In the genomic region with DNA sequence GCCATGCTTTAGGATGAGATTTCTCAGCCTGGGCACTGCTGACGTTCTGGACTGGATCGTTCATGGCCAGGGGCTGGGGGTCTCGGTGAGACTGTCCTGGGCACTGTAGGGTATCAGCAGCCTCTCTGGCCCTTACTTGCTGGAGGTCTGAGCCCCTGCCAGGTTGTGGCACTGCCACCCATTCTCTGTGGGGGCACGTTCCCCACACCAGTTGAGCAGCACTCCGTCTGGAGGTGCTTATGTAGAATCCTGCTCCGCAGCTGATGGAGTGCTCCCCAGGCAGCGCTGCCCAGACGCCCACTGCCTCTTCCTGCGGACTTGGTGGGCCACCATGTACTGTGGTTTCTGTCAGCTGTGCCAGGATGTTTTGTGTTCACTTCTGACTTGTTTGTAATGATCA, we compare ENCODE assay signal across 22 cellular contexts. TPM values are rescaled to one million over a fixed set of nuclear protein-coding genes. Genes with fewer than 3 reads are reported as not detected.
A peak's percentile ranks its signal among the peaks of the same experiment; 100 is the strongest.
DNase-seq lines count a peak whose midpoint lies in the region; ATAC-seq and TF ChIP-seq lines count a peak whose summit lies in the region.
"Had no signal": no experiment of that assay in that cellular context is flagged by ENCODE, and none has a peak within 500 bp of the region (broad histone marks: within the 10 kb centered on the region; RNA-seq: fewer than 3 reads in every experiment).

No MANE protein-coding gene starts in this region.

- H3K36me3 ChIP-seq in left ventricle myocardium inferior (peaks cover 75% of the 10 kb centered on the region), lung (ENCODE audit: control insufficient read depth in 2 of 2, insufficient read depth in 2 of 2, low read length in 2 of 2) (peaks cover 14 to 37% of the 10 kb centered on the region in 2 donors)
- peaks cover 4 to 86% (median 14%) of the 10 kb centered on the region in 3 experiments for H3K36me3 ChIP-seq in naive thymus-derived CD4-positive, alpha-beta T cell (ENCODE audit: control insufficient read depth in 2 of 3, insufficient read depth in 3 of 3, low read length in 3 of 3)

- peaks cover 39% of the 10 kb centered on the region for H3K36me3 Mint-ChIP-seq in chondrocyte (ENCODE audit: low read depth)
- peaks cover 13 to 79% (median 40%) of the 10 kb centered on the region in 5 donors for H3K36me3 Mint-ChIP-seq in naive thymus-derived CD4-positive, alpha-beta T cell

- TF ChIP-seq CTCF in left ventricle myocardium inferior (IDR thresholded peaks at IDR 0.05; ENCODE audit: borderline replicate concordance): no peak
- no peak for TF ChIP-seq CTCF in chondrocyte (IDR thresholded peaks at IDR 0.05)
- no peak for TF ChIP-seq CTCF in lung (IDR thresholded peaks at IDR 0.05; ENCODE audit: control extremely low read depth, extremely low read depth)

- H3K27me3 Mint-ChIP-seq in chondrocyte (ENCODE audit: low read depth): no peaks in the 10 kb centered on the region
- no peaks in the 10 kb centered on the region for H3K27me3 Mint-ChIP-seq in naive thymus-derived CD4-positive, alpha-beta T cell
- H3K27me3 Mint-ChIP-seq: CD4-positive, alpha-beta memory T cell had no signal

- no peaks in the 10 kb centered on the region for H3K9me3 Mint-ChIP-seq in chondrocyte (ENCODE audit: low read depth)
- no peaks in the 10 kb centered on the region for H3K9me3 Mint-ChIP-seq in naive thymus-derived CD4-positive, alpha-beta T cell
- H3K9me3 Mint-ChIP-seq: CD4-positive, alpha-beta memory T cell had no signal

- POLR2A ChIA-PET in naive thymus-derived CD4-positive, alpha-beta T cell (lab: Charles Lee): no interaction called here

- H3K4me3 Mint-ChIP-seq in chondrocyte (ENCODE audit: unreplicated experiment): no peak overlapping the region
- H3K4me3 Mint-ChIP-seq in naive thymus-derived CD4-positive, alpha-beta T cell: no peak overlapping the region
- H3K4me3 Mint-ChIP-seq: CD4-positive, alpha-beta memory T cell had no signal

- H3K4me1 Mint-ChIP-seq in chondrocyte (ENCODE audit: low read depth): peaks cover 49% of the 10 kb centered on the region
- H3K4me1 Mint-ChIP-seq in naive thymus-derived CD4-positive, alpha-beta T cell: peaks cover 0 to 22% (median 0%) of the 10 kb centered on the region in 7 donors

- WGBS in lung, 2 donors: 92 to 95% methylated on average over 9 of the region's 9 CpGs

- peak overlapping the region; percentile 85 for H3K27ac ChIP-seq in left ventricle myocardium inferior (replicated peaks)
- peak overlapping the region in 1 of 2 donors; percentile 55 for H3K27ac ChIP-seq in lung (ENCODE audit: low read depth in 1 of 2, low read length in 1 of 2)
- no peak overlapping the region for H3K27ac ChIP-seq in naive thymus-derived CD4-positive, alpha-beta T cell (ENCODE audit: low read depth, low read length)
- H3K27ac ChIP-seq: BLaER1 had no signal

- DNase-seq in left ventricle myocardium inferior (no peak), left ventricle myocardium superior (no peak), chondrocyte (ENCODE audit: low spot score) (no peak), lung (ENCODE audit: low spot score) (peak; percentile 24)
- no peak for DNase-seq in effector CD4-positive, alpha-beta T cell
- DNase-seq in naive thymus-derived CD4-positive, alpha-beta T cell: no peak
- DNase-seq: CD4-positive, alpha-beta memory T cell; DMS153; GF-D8; Kasumi-1; MG63; NCI-H1048; NCI-H146; NCI-H2029 treated with DMSO at 0.1 percent for 48 hours; NCI-H2171; NCI-H526; PC-3; RPMI8226 had no signal

- intact Hi-C loops in left ventricle myocardium inferior (cut with micrococcal nuclease): no loop called here
- intact Hi-C loops in left ventricle myocardium superior (cut with micrococcal nuclease): no loop called here
- intact Hi-C loops in naive thymus-derived CD4-positive, alpha-beta T cell (cut with micrococcal nuclease): loop anchor here in 1 of 2 donors (10.0 kb wide), 1 partner anchor 126 kb away; no protein-coding TSS in a partner anchor

- CTCF ChIA-PET in naive thymus-derived CD4-positive, alpha-beta T cell (lab: Charles Lee): no interaction called here

- H3K9me3 ChIP-seq in left ventricle myocardium inferior (replicated peaks) (no peaks in the 10 kb centered on the region), lung (ENCODE audit: control insufficient read depth in 2 of 2, insufficient read depth in 1 of 2, low read length in 1 of 2) (no peaks in the 10 kb centered on the region)
- H3K9me3 ChIP-seq in naive thymus-derived CD4-positive, alpha-beta T cell (ENCODE audit: control insufficient read depth in 2 of 3, low read length in 3 of 3): no peaks in the 10 kb centered on the region
- H3K9me3 ChIP-seq: BLaER1, MG63 had no signal

- H3K27me3 ChIP-seq in left ventricle myocardium inferior (ENCODE audit: low read depth): no peaks in the 10 kb centered on the region
- no peaks in the 10 kb centered on the region for H3K27me3 ChIP-seq in lung (ENCODE audit: control insufficient read depth, insufficient read depth)
- H3K27me3 ChIP-seq in naive thymus-derived CD4-positive, alpha-beta T cell (ENCODE audit: control insufficient read depth in 2 of 2, insufficient read depth in 2 of 2, low read length in 2 of 2): no peaks in the 10 kb centered on the region
- H3K27me3 ChIP-seq: BLaER1, MG63 had no signal

- no peak overlapping the region for H3K4me3 ChIP-seq in left ventricle myocardium inferior
- no peak overlapping the region for H3K4me3 ChIP-seq in lung
- no peak overlapping the region for H3K4me3 ChIP-seq in naive thymus-derived CD4-positive, alpha-beta T cell (ENCODE audit: low read length)
- H3K4me3 ChIP-seq: BLaER1, MG63 had no signal

- ATAC-seq in left ventricle myocardium superior (no peak), lung (ENCODE audit: insufficient read depth, low FRiP score) (no peak), GM18870 (IDR thresholded peaks at IDR 0.05; ENCODE audit: unreplicated experiment) (no peak)
- no peak for ATAC-seq in naive thymus-derived CD4-positive, alpha-beta T cell
- ATAC-seq: PC-3 had no signal

- peak overlapping the region; percentile 99 for H3K27ac Mint-ChIP-seq in chondrocyte (ENCODE audit: unreplicated experiment)
- no peak overlapping the region for H3K27ac Mint-ChIP-seq in naive thymus-derived CD4-positive, alpha-beta T cell

- peaks cover 73% of the 10 kb centered on the region for H3K4me1 ChIP-seq in left ventricle myocardium inferior
- peaks cover 2 to 10% of the 10 kb centered on the region in 2 donors for H3K4me1 ChIP-seq in lung (ENCODE audit: control insufficient read depth in 2 of 2, insufficient read depth in 2 of 2, low read length in 2 of 2)
- no peaks in the 10 kb centered on the region for H3K4me1 ChIP-seq in naive thymus-derived CD4-positive, alpha-beta T cell (ENCODE audit: control insufficient read depth in 2 of 2, insufficient read depth in 2 of 2, low read length in 2 of 2)

RNA-seq across cellular contexts. Expression of a gene that starts 41.2 kb away (rescaled TPM):
- total RNA-seq in left ventricle myocardium inferior (not detected), left ventricle myocardium superior (0.32 TPM), chondrocyte (0.59 to 0.94 TPM (median 0.70 TPM) in 3 replicates), lung (under 1 TPM in 1 of 2 donors, not detected in 1; 0.25 TPM)
- under 1 TPM; 0.19 to 0.79 TPM for polyA plus RNA-seq in lung
- 1 to 10 TPM in 2 of 5 experiments, under 1 TPM in 3; 0.34 to 1.5 (median 0.64) TPM for total RNA-seq in naive thymus-derived CD4-positive, alpha-beta T cell
- polyA plus RNA-seq in naive thymus-derived CD4-positive, alpha-beta T cell: not detected
- total RNA-seq: Daoy, H1, PC-3 had no signal
